8 cellular contexts compared by ENCODE assay signal in the genomic region with DNA sequence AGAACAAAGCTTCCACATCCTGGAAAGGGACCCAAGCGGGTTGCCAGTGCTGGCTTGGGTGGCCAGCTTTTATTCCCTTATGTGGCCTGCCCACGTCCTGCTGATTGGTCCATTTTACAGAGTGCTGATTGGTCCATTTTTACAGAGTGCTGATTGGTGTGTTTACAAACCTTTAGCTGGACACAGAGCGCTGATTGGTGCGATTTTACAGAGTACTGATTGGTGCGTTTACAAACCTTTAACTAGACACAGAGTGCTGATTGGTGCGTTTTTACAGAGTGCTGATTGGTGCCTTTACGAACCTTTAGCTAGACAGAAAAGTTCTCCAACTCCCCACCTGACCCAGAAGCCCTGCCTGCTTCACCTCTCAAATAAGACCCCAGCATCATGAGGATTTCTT. TPM values are rescaled to one million over a fixed set of nuclear protein-coding genes. Genes with fewer than 3 reads are reported as not detected.
DNase-seq lines count a peak whose midpoint lies in the region; ATAC-seq, FAIRE-seq and TF ChIP-seq lines count a peak whose summit lies in the region.
"Not testable (repeated sequence)": the region's sequence is repeated elsewhere in the genome, so short reads cannot be mapped to it uniquely, and the experiment has no call there.
"Had no signal": no experiment of that assay in that cellular context is flagged by ENCODE, and none has a peak within 500 bp of the region (broad histone marks: within the 10 kb centered on the region; RNA-seq: fewer than 3 reads in every experiment).

No MANE protein-coding gene starts in this region.

- not testable (repeated sequence) for TF ChIP-seq RAD21 in A549 (conservative IDR thresholded peaks at IDR 0.05 in 1 of 2, IDR thresholded peaks at IDR 0.05 in 1 of 2); IMR-90 (IDR thresholded peaks at IDR 0.05; ENCODE audit: low read length); K562 (CRISPR knock-in tag; conservative IDR thresholded peaks at IDR 0.05 in 1 of 2, IDR thresholded peaks at IDR 0.05 in 1 of 2)

- not testable (repeated sequence) for H3K23ac ChIP-seq in IMR-90 (ENCODE audit: low read depth, low read length); trophoblast cell (ENCODE audit: low read length)

- not testable (repeated sequence) for H4K91ac ChIP-seq in IMR-90 (ENCODE audit: insufficient read depth, low read depth, low read length); trophoblast cell (ENCODE audit: low read depth, low read length)

- CTCF ChIA-PET in A549 (lab: Yijun Ruan, JAX), result interaction anchor here (0.6 to 1.5 kb wide), 2 partner anchors 77 to 800 kb away, joined by 3 to 6 read pairs; no protein-coding TSS in a partner anchor
- CTCF ChIA-PET in IMR-90 (lab: Yijun Ruan, JAX); K562 (lab: Yijun Ruan, JAX; ENCODE audit: low intra/inter-chr PET ratio): not testable (repeated sequence)

- not testable (repeated sequence) for H2BK20ac ChIP-seq in IMR-90 (ENCODE audit: low read depth, low read length)

- not testable (repeated sequence) for TF ChIP-seq CTCF in A549 (IDR thresholded peaks at IDR 0.05); IMR-90 (conservative IDR thresholded peaks at IDR 0.05; ENCODE audit: low read depth, low read length); K562 (IDR thresholded peaks at IDR 0.05 in 2 of 3, conservative IDR thresholded peaks at IDR 0.05 in 1 of 3; ENCODE audit: insufficient read depth in 2 of 3, low read depth in 1 of 3, low read length in 3 of 3)

- H3K27me3 ChIP-seq in IMR-90 (ENCODE audit: control insufficient read depth, insufficient read depth, low read length); K562 (ENCODE audit: control insufficient read depth in 2 of 2, insufficient read depth in 2 of 2, low read length in 2 of 2); trophoblast cell (ENCODE audit: insufficient read depth, low read length): not testable (repeated sequence)

- not testable (repeated sequence) for H4K8ac ChIP-seq in IMR-90 (ENCODE audit: low read depth in 2 of 2, low read length in 2 of 2); trophoblast cell (ENCODE audit: low read depth, low read length)

- not testable (repeated sequence) for H3K56ac ChIP-seq in IMR-90 (ENCODE audit: extremely low read depth, insufficient read depth, low read length)

- not testable (repeated sequence) for H3K36me3 ChIP-seq in IMR-90 (ENCODE audit: control insufficient read depth, insufficient read depth, low read length); K562 (ENCODE audit: control insufficient read depth, insufficient read depth, low read length); trophoblast cell (ENCODE audit: control insufficient read depth in 1 of 2, insufficient read depth in 2 of 2, low read length in 2 of 2)

- not testable (repeated sequence) for H3K9me3 ChIP-seq in A549; IMR-90 (ENCODE audit: control insufficient read depth, insufficient read depth, low read length); K562 (replicated peaks; ENCODE audit: control insufficient read depth, insufficient read depth, low read depth, low read length); trophoblast cell (ENCODE audit: insufficient read depth, low read depth, low read length)

- H2AK5ac ChIP-seq in IMR-90 (ENCODE audit: low read depth, low read length), result not testable (repeated sequence)
- H2AK5ac ChIP-seq in trophoblast cell (ENCODE audit: low read length), result peak overlapping the region; percentile 62

- TF ChIP-seq POLR2A in A549 (IDR thresholded peaks at IDR 0.05; ENCODE audit: low read length); IMR-90 (IDR thresholded peaks at IDR 0.05; ENCODE audit: low read depth, low read length); K562 (conservative IDR thresholded peaks at IDR 0.05): not testable (repeated sequence)

- H3K9me1 ChIP-seq in IMR-90 (ENCODE audit: insufficient read depth, low read length); K562 (ENCODE audit: control insufficient read depth, insufficient read depth, low read length): not testable (repeated sequence)

- not testable (repeated sequence) for H4K20me1 ChIP-seq in IMR-90 (ENCODE audit: insufficient read depth, low read length); K562 (replicated peaks; ENCODE audit: control insufficient read depth, insufficient read depth, low read length)

- H3K18ac ChIP-seq in IMR-90 (ENCODE audit: low read depth, low read length); trophoblast cell (ENCODE audit: low read length): not testable (repeated sequence)

- not testable (repeated sequence) for H2BK12ac ChIP-seq in trophoblast cell (ENCODE audit: low read length)

- H2BK5ac ChIP-seq in IMR-90 (ENCODE audit: low read depth, low read length, poor library complexity, severe bottlenecking), result not testable (repeated sequence)
- H2BK5ac ChIP-seq in trophoblast cell (ENCODE audit: low read depth, low read length, poor library complexity), result peak overlapping the region; percentile 21

- not testable (repeated sequence) for H4K5ac ChIP-seq in IMR-90 (ENCODE audit: low read depth, low read length)

- DNase-seq in A549 (ENCODE audit: low read depth in 1 of 2, low spot score in 1 of 2); IMR-90; K562 (ENCODE audit: extremely low read depth in 1 of 4, low spot score in 3 of 4); trophoblast cell: not testable (repeated sequence)

- not testable (repeated sequence) for H3K9ac ChIP-seq in IMR-90 (ENCODE audit: low read depth, low read length); K562 (ENCODE audit: insufficient read depth in 1 of 2, low read depth in 2 of 2, low read length in 2 of 2); trophoblast cell (ENCODE audit: low read length)

- POLR2A ChIA-PET in A549 (lab: Yijun Ruan, JAX); IMR-90 (lab: Charles Lee; ENCODE audit: unreplicated experiment); K562 (lab: Yijun Ruan, JAX): not testable (repeated sequence)

- in situ Hi-C loops in IMR-90 (cut with MboI; ENCODE audit: low sequenced_read_pairs); K562 (cut with MboI): not testable (repeated sequence)

- H2BK120ac ChIP-seq in IMR-90 (ENCODE audit: low read depth, low read length); trophoblast cell (ENCODE audit: insufficient read depth, low read length, poor library complexity): not testable (repeated sequence)

- not testable (repeated sequence) for H2BK15ac ChIP-seq in IMR-90 (ENCODE audit: low read depth, low read length)

- intact Hi-C loops in IMR-90 (cut with micrococcal nuclease); K562 (cut with micrococcal nuclease): not testable (repeated sequence)

- not testable (repeated sequence) for H4K12ac ChIP-seq in trophoblast cell (ENCODE audit: low read depth, low read length)

- dilution Hi-C loops in IMR-90 (cut with HindIII; ENCODE audit: low sequenced_read_pairs, unreplicated experiment), result not testable (repeated sequence)

- not testable (repeated sequence) for TF ChIP-seq EP300 in A549 (IDR thresholded peaks at IDR 0.05); K562 (IDR thresholded peaks at IDR 0.05; ENCODE audit: low read length)

- H3K4me3 ChIP-seq in A549; IMR-90 (ENCODE audit: insufficient read depth, low read depth, low read length); K562; trophoblast cell (ENCODE audit: low read depth, low read length): not testable (repeated sequence)

- 77% methylated on average over 7 of the region's 7 CpGs for WGBS in A549 (ENCODE audit: missing lambda C conversion rate)
- WGBS in IMR-90 (ENCODE audit: extremely low coverage in 2 of 2, insufficient read length in 1 of 2), 2 experiments, result 90% methylated on average over 4 of the region's 7 CpGs; no CpG with 5 or more reads in 1 of the 2 experiments
- WGBS in K562 (ENCODE audit: insufficient coverage, low coverage, missing lambda C conversion rate), result under 1% methylated on average over 7 of the region's 7 CpGs
- WGBS in trophoblast cell (ENCODE audit: extremely low coverage, insufficient coverage, insufficient read length), result no CpG with 5 or more reads among the region's 7 CpGs

- not testable (repeated sequence) for H3K4ac ChIP-seq in IMR-90 (ENCODE audit: low read depth, low read length); trophoblast cell (ENCODE audit: low read depth, low read length)

- H3K79me1 ChIP-seq in IMR-90 (ENCODE audit: low read depth in 1 of 2, low read length in 2 of 2); trophoblast cell (ENCODE audit: low read length): not testable (repeated sequence)

- not testable (repeated sequence) for H2AFZ ChIP-seq in IMR-90 (replicated peaks; ENCODE audit: low read length, poor library complexity); K562 (ENCODE audit: low read depth, low read length); trophoblast cell (ENCODE audit: insufficient read depth, low read length, poor library complexity)

- BruUV-seq in IMR-90 (replicated peaks; lab: Mats Ljungman, UMichigan); K562 (replicated peaks; lab: Mats Ljungman, UMichigan): not testable (repeated sequence)

- not testable (repeated sequence) for FAIRE-seq in A549 (lab: Jason Lieb, UNC); K562 (lab: Jason Lieb, UNC)

- H3K79me2 ChIP-seq in K562 (ENCODE audit: control insufficient read depth, insufficient read depth, low read length); trophoblast cell (ENCODE audit: control insufficient read depth, insufficient read depth, low read length, poor library complexity): not testable (repeated sequence)

- not testable (repeated sequence) for H3K4me1 ChIP-seq in A549; IMR-90 (ENCODE audit: control insufficient read depth, insufficient read depth, low read length); K562 (replicated peaks in 1 of 2; ENCODE audit: control insufficient read depth in 2 of 2, insufficient read depth in 2 of 2, low read length in 2 of 2); trophoblast cell (ENCODE audit: control insufficient read depth in 1 of 2, insufficient read depth in 2 of 2, low read length in 2 of 2)

- H3K14ac ChIP-seq in IMR-90 (replicated peaks; ENCODE audit: low read depth, low read length), result not testable (repeated sequence)
- peak overlapping the region; percentile 37 for H3K14ac ChIP-seq in trophoblast cell (ENCODE audit: low read length)

- not testable (repeated sequence) for H3K27ac ChIP-seq in A549; IMR-90 (ENCODE audit: insufficient read depth, low read length); K562 (ENCODE audit: extremely low read depth, low read depth, low read length); trophoblast cell (ENCODE audit: low read depth, low read length)

- not testable (repeated sequence) for H3K4me2 ChIP-seq in A549; IMR-90 (ENCODE audit: low read depth, low read length); K562 (ENCODE audit: insufficient read depth, low read length); trophoblast cell (ENCODE audit: low read length)

- H2AK9ac ChIP-seq in IMR-90 (replicated peaks; ENCODE audit: low read depth, low read length, poor library complexity), result not testable (repeated sequence)

- not testable (repeated sequence) for ATAC-seq in A549; IMR-90 (ENCODE audit: low read depth); K562

RNA-seq across cellular contexts. Expression of gene MYO10, which starts 49.2 kb away (rescaled TPM):
- polyA plus RNA-seq in A549 (2011; rRNA removed) (68.0 and 132 TPM in 2 replicates), A549 (2017; fragmentation: RNase III; extraction: RNeasy Plus Mini Kit Qiagen cat#74134 plus additional on column Dnase treatment) (68.5 to 71.5 TPM (median 68.9 TPM) in 3 replicates), IMR-90 (2012; rRNA removed) (39.9 and 41.9 TPM in 2 replicates), K562 (2011; rRNA removed) (not detected in 2 replicates), K562 (2014; fragmentation: Illumina TruSeq; extraction: Trizol) (0.03 TPM in 1 of 2 replicates, not detected in the other), K562 (2014; fragmentation: Nextera tagmentation; extraction: Ambion mirVana) (not detected), K562 (2014; rRNA removed) (0.08 TPM in 1 of 2 replicates, not detected in the other)
- polyA plus RNA-seq in A549 (2012; cell fraction: cytosol; rRNA removed), result 28.5 and 36.3 TPM in 2 replicates
- polyA plus RNA-seq in A549 (2012; cell fraction: nucleus; rRNA removed), result 35.8 and 50.4 TPM in 2 replicates
- polyA minus RNA-seq in A549 (2011; rRNA and poly(A)+ RNA removed), result 236 and 309 TPM in 2 replicates
- total RNA-seq in IMR-90 (2012; rRNA removed) (93.0 and 115 TPM in 2 replicates), K562 (2014; rRNA removed) (not detected in 2 replicates), K562 (2014; rRNA removed; fragmentation: Illumina TruSeq; extraction: Trizol) (not detected in 2 replicates), K562 (2015; rRNA removed; fragmentation: Illumina TruSeq; extraction: Trizol) (0.04 TPM in 1 of 2 replicates, not detected in the other), K562 (2021) (0.24 and 0.34 TPM in 2 replicates)
- polyA plus RNA-seq in IMR-90 (2012; cell fraction: cytosol; rRNA removed), result 30.6 and 53.6 TPM in 2 replicates
- 35.4 and 54.4 TPM in 2 replicates for polyA plus RNA-seq in IMR-90 (2012; cell fraction: nucleus; rRNA removed; ENCODE audit: low replicate concordance)
- not detected in 2 replicates for total RNA-seq in K562 (2011; cell fraction: chromatin; rRNA removed; ENCODE audit: low replicate concordance)
- total RNA-seq in K562 (2011; cell fraction: nucleolus; rRNA removed), result not detected in 2 replicates
- total RNA-seq in K562 (2011; cell fraction: nucleoplasm; rRNA removed), result not detected in 2 replicates
- polyA plus RNA-seq in K562 (2011; cell fraction: cytosol; rRNA removed), result 0.01 TPM in 1 of 2 replicates, not detected in the other
- polyA plus RNA-seq in K562 (2011; cell fraction: nucleus; rRNA removed), result not detected in 2 replicates
- 0.01 and 0.21 TPM in 2 replicates for polyA plus RNA-seq in K562 (2012)
- polyA minus RNA-seq in K562 (2011; rRNA and poly(A)+ RNA removed), result 0.12 TPM in 1 of 2 replicates, not detected in the other
- not detected in 2 replicates for polyA minus RNA-seq in K562 (2011; cell fraction: cytosol; rRNA and poly(A)+ RNA removed)
- under 0.01 and 0.11 TPM in 2 replicates for polyA minus RNA-seq in K562 (2011; cell fraction: nucleus; rRNA and poly(A)+ RNA removed)
- 79.9 and 84.9 TPM in 2 replicates for polyA plus RNA-seq in trophoblast cell (2013)
- total RNA-seq: B cell; CD4-positive, alpha-beta T cell; CD8-positive, alpha-beta T cell had no signal
- polyA plus RNA-seq: CD8-positive, alpha-beta memory T cell had no signal

Comparison
In these comparisons a context has a peak if more than half of its experiments do, and no peak if none do; other contexts are left out.
1. RNA of gene MYO10, which starts 49.2 kb away (polyA plus RNA-seq): 28.5 to 132 TPM in A549 and 30.6 to 54.4 TPM in IMR-90; 0.01 to 0.21 TPM in K562; every median in the first group is over 10 times any median in the second.